ENCODE assay signal across 11 cellular contexts in genomic region chr10:44980309-44981171, GRCh38. TPM values are rescaled to one million over a fixed set of nuclear protein-coding genes. Genes with fewer than 3 reads are reported as not detected.
DNase-seq lines count a peak whose midpoint lies in the region; ATAC-seq, FAIRE-seq and TF ChIP-seq lines count a peak whose summit lies in the region.
"Had no signal": no experiment of that assay in that cellular context is flagged by ENCODE, and none has a peak within 500 bp of the region (broad histone marks: within the 10 kb centered on the region; RNA-seq: fewer than 3 reads in every experiment).

No MANE protein-coding gene starts in this region.

- peak overlapping the region; percentile 66 for H3K4me2 ChIP-seq in endothelial cell of umbilical vein (ENCODE audit: insufficient read depth, low read length)

- peaks cover 82% of the 10 kb centered on the region for H3K4me1 Mint-ChIP-seq in nephron progenitor cell

- H3K27ac ChIP-seq in ACC112 (ENCODE audit: low read depth, low read length) (peak overlapping the region; percentile 91), endothelial cell of umbilical vein (ENCODE audit: insufficient read depth, low read depth, low read length) (peak overlapping the region; percentile 94)
- H3K27ac ChIP-seq: C4-2B had no signal

- H3K36me3 ChIP-seq in ACC112 (ENCODE audit: insufficient read depth, low read length) (no peaks in the 10 kb centered on the region), endothelial cell of umbilical vein (ENCODE audit: control insufficient read depth in 2 of 2, extremely low read depth in 1 of 2, insufficient read depth in 2 of 2, low read length in 2 of 2) (peaks cover 0 to 11% of the 10 kb centered on the region in 2 experiments)

- BruUV-seq in endothelial cell of umbilical vein (replicated peaks; lab: Mats Ljungman, UMichigan), result no TSS peak

- peak; percentile 23 for DNase-seq in M059J (ENCODE audit: low read depth)
- peak; percentile 83 for DNase-seq in endothelial cell of umbilical vein (ENCODE audit: low read depth, low spot score)
- no peak for DNase-seq in nephron progenitor cell
- DNase-seq in HTR-8/SVneo (ENCODE audit: insufficient read length, low spot score), result no peak
- DNase-seq in NCI-H2107 (lab: John Stamatoyannopoulos, UW), result no peak
- DNase-seq in GM19238 (ENCODE audit: insufficient read length, low spot score), result no peak
- DNase-seq: activated naive CD4-positive, alpha-beta T cell treated with Interleukin-2 at 50 U/mL for 16 hours; T-cell had no signal

- H3K4me3 ChIP-seq in ACC112 (ENCODE audit: low read depth, low read length) (peak overlapping the region; percentile 41), endothelial cell of umbilical vein (replicated peaks in 1 of 3; ENCODE audit: insufficient read depth in 1 of 3, low read depth in 1 of 3, low read length in 3 of 3) (no peak overlapping the region)

- no peaks in the 10 kb centered on the region for H4K20me1 ChIP-seq in endothelial cell of umbilical vein (replicated peaks; ENCODE audit: control insufficient read depth, extremely low read depth, insufficient read depth, low read length)

- no peak for TF ChIP-seq POLR2A in endothelial cell of umbilical vein (IDR thresholded peaks at IDR 0.05; ENCODE audit: low read depth, low read length)

- POLR2A ChIA-PET in endothelial cell of umbilical vein (lab: Charles Lee), result interaction anchor here (1.7 to 2.5 kb wide), 2 partner anchors 15 to 21 kb away, joined by 10 to 18 read pairs; partner anchors contain the start of gene ZNF22

- no peaks in the 10 kb centered on the region for H3K9me1 ChIP-seq in endothelial cell of umbilical vein (replicated peaks; ENCODE audit: control insufficient read depth, extremely low read depth, insufficient read depth, low read length)

- no peaks in the 10 kb centered on the region for H3K27me3 ChIP-seq in ACC112 (ENCODE audit: insufficient read depth, low read length)
- no peaks in the 10 kb centered on the region for H3K27me3 ChIP-seq in endothelial cell of umbilical vein (ENCODE audit: control insufficient read depth in 2 of 2, insufficient read depth in 2 of 2, low read length in 2 of 2)

- H3K36me3 Mint-ChIP-seq in nephron progenitor cell (ENCODE audit: low read depth), result no peaks in the 10 kb centered on the region
- H3K36me3 Mint-ChIP-seq: T-cell had no signal

- TF ChIP-seq CTCF in endothelial cell of umbilical vein (IDR thresholded peaks at IDR 0.05; ENCODE audit: extremely low read depth in 1 of 2, insufficient read depth in 1 of 2, low read depth in 1 of 2, low read length in 2 of 2) (no peak), nephron progenitor cell (IDR thresholded peaks at IDR 0.05) (no peak)

- peak overlapping the region; percentile 31 for H3K4me3 Mint-ChIP-seq in nephron progenitor cell
- H3K4me3 Mint-ChIP-seq: T-cell had no signal

- H3K9me3 Mint-ChIP-seq in nephron progenitor cell, result no peaks in the 10 kb centered on the region
- H3K9me3 Mint-ChIP-seq: T-cell had no signal

- peak overlapping the region; percentile 69 for H3K9ac ChIP-seq in endothelial cell of umbilical vein (replicated peaks; ENCODE audit: extremely low read depth, insufficient read depth, low read length)

- FAIRE-seq in endothelial cell of umbilical vein (lab: Jason Lieb, UNC) (no peak), HTR-8/SVneo (lab: Jason Lieb, UNC) (no peak)

- H3K9me3 ChIP-seq in endothelial cell of umbilical vein (replicated peaks; ENCODE audit: control insufficient read depth, insufficient read depth, low read length), result no peaks in the 10 kb centered on the region

- peaks cover 10% of the 10 kb centered on the region for H3K79me2 ChIP-seq in ACC112 (ENCODE audit: control insufficient read depth, insufficient read depth, low read length, unreplicated experiment)
- H3K79me2 ChIP-seq in endothelial cell of umbilical vein (ENCODE audit: control insufficient read depth, insufficient read depth, low read length), result no peaks in the 10 kb centered on the region

- intact Hi-C loops in endothelial cell of umbilical vein (cut with micrococcal nuclease), result no loop called here

- dilution Hi-C loops in endothelial cell of umbilical vein (cut with MboI; ENCODE audit: extremely low pct_ligation_motif_present, low sequenced_read_pairs), result no loop called here

- peak overlapping the region; percentile 18 for H2AFZ ChIP-seq in ACC112 (ENCODE audit: low read length, unreplicated experiment)
- H2AFZ ChIP-seq in endothelial cell of umbilical vein (ENCODE audit: low read depth, low read length), result peak overlapping the region; percentile 35

- H3K27ac Mint-ChIP-seq in nephron progenitor cell, result no peak overlapping the region
- H3K27ac Mint-ChIP-seq: T-cell had no signal

- no peak for ATAC-seq in GM21576 (IDR thresholded peaks at IDR 0.05; ENCODE audit: unreplicated experiment)
- ATAC-seq: T-cell had no signal

- CTCF ChIA-PET in endothelial cell of umbilical vein (lab: Charles Lee), result interaction anchor here (0.8 to 2.5 kb wide), 9 partner anchors 10 to 48 kb away, joined by 3 to 17 read pairs (median 5); partner anchors contain the start of gene RASSF4

- H3K4me1 ChIP-seq in ACC112 (ENCODE audit: control insufficient read depth, insufficient read depth, low read length, unreplicated experiment) (peaks cover 63% of the 10 kb centered on the region), endothelial cell of umbilical vein (ENCODE audit: control insufficient read depth, extremely low read depth, insufficient read depth, low read length) (peaks cover 54% of the 10 kb centered on the region)

- no peaks in the 10 kb centered on the region for H3K27me3 Mint-ChIP-seq in nephron progenitor cell (ENCODE audit: low read depth, poor library complexity)
- H3K27me3 Mint-ChIP-seq: T-cell had no signal

TF ChIP-seq in endothelial cell of umbilical vein, 7 proteins besides CTCF, POLR2A, EP300 and RAD21:
- TF ChIP-seq GATA2 (IDR thresholded peaks at IDR 0.05; ENCODE audit: insufficient read depth, insufficient read length, low read depth, low read length) (no peak), FOS (IDR thresholded peaks at IDR 0.05; ENCODE audit: borderline replicate concordance, insufficient read depth, low read length) (no peak), MAX (IDR thresholded peaks at IDR 0.05; ENCODE audit: insufficient read depth, insufficient read length) (no peak), MYC (IDR thresholded peaks at IDR 0.05; ENCODE audit: low read depth, low read length) (no peak), POLR2AphosphoS5 (IDR thresholded peaks at IDR 0.05; ENCODE audit: insufficient read depth, low read depth, low read length) (no peak), JUN (IDR thresholded peaks at IDR 0.05; ENCODE audit: borderline replicate concordance, insufficient read depth, insufficient read length, low read depth) (no peak), EZH2 (IDR thresholded peaks at IDR 0.05; ENCODE audit: borderline replicate concordance, low read depth, low read length, severe bottlenecking) (no peak)

RNA-seq across cellular contexts. Expression of gene DEPP1, which starts 1.9 kb away (rescaled TPM):
- 38.0 and 38.8 TPM in 2 replicates for total RNA-seq in M059J (2014; rRNA removed; shearing (Covaris generic))
- 318 and 364 TPM in 2 replicates for total RNA-seq in endothelial cell of umbilical vein
- 849 and 951 TPM in 2 replicates for polyA plus RNA-seq in endothelial cell of umbilical vein
- polyA plus RNA-seq in endothelial cell of umbilical vein (2011; cell fraction: cytosol; rRNA removed), result 584 and 653 TPM in 2 replicates
- polyA plus RNA-seq in endothelial cell of umbilical vein (2011; cell fraction: nucleus; rRNA removed), result 548 and 602 TPM in 2 replicates
- 130 and 295 TPM in 2 replicates for polyA plus RNA-seq in endothelial cell of umbilical vein (2012)
- 607 and 685 TPM in 2 replicates for polyA minus RNA-seq in endothelial cell of umbilical vein
- polyA minus RNA-seq in endothelial cell of umbilical vein (2011; cell fraction: cytosol; rRNA and poly(A)+ RNA removed), result 0.72 TPM
- polyA minus RNA-seq in endothelial cell of umbilical vein (2011; cell fraction: nucleus; rRNA and poly(A)+ RNA removed), result 400 and 512 TPM in 2 replicates

RNA-seq across cellular contexts. Expression of gene ZNF22, which starts 20.2 kb away (rescaled TPM):
- total RNA-seq in M059J (2014; rRNA removed; shearing (Covaris generic)), result 22.9 and 25.5 TPM in 2 replicates
- total RNA-seq in endothelial cell of umbilical vein, result 45.0 and 48.7 TPM in 2 replicates
- 15.3 and 21.0 TPM in 2 replicates for polyA plus RNA-seq in endothelial cell of umbilical vein
- 24.1 and 26.7 TPM in 2 replicates for polyA plus RNA-seq in endothelial cell of umbilical vein (2011; cell fraction: cytosol; rRNA removed)
- polyA plus RNA-seq in endothelial cell of umbilical vein (2011; cell fraction: nucleus; rRNA removed), result 15.9 and 19.0 TPM in 2 replicates
- 34.7 and 37.6 TPM in 2 replicates for polyA plus RNA-seq in endothelial cell of umbilical vein (2012)
- polyA minus RNA-seq in endothelial cell of umbilical vein, result 7.6 and 9.0 TPM in 2 replicates
- polyA minus RNA-seq in endothelial cell of umbilical vein (2011; cell fraction: cytosol; rRNA and poly(A)+ RNA removed), result not detected
- polyA minus RNA-seq in endothelial cell of umbilical vein (2011; cell fraction: nucleus; rRNA and poly(A)+ RNA removed), result 11.7 and 15.4 TPM in 2 replicates

RNA-seq across cellular contexts. Expression of gene RASSF4, which starts 20.9 kb away (rescaled TPM):
- 8.4 and 13.4 TPM in 2 replicates for total RNA-seq in M059J (2014; rRNA removed; shearing (Covaris generic))
- 4.6 and 7.6 TPM in 2 replicates for total RNA-seq in endothelial cell of umbilical vein
- polyA plus RNA-seq in endothelial cell of umbilical vein, result 8.2 and 9.8 TPM in 2 replicates
- polyA plus RNA-seq in endothelial cell of umbilical vein (2011; cell fraction: cytosol; rRNA removed), result 3.9 and 4.8 TPM in 2 replicates
- polyA plus RNA-seq in endothelial cell of umbilical vein (2011; cell fraction: nucleus; rRNA removed), result 20.5 and 26.4 TPM in 2 replicates
- polyA plus RNA-seq in endothelial cell of umbilical vein (2012), result 1.8 and 3.8 TPM in 2 replicates
- 9.4 and 13.4 TPM in 2 replicates for polyA minus RNA-seq in endothelial cell of umbilical vein
- not detected for polyA minus RNA-seq in endothelial cell of umbilical vein (2011; cell fraction: cytosol; rRNA and poly(A)+ RNA removed)
- 17.1 and 20.6 TPM in 2 replicates for polyA minus RNA-seq in endothelial cell of umbilical vein (2011; cell fraction: nucleus; rRNA and poly(A)+ RNA removed)

Comparison
In these comparisons a context has a peak if more than half of its experiments do, and no peak if none do; other contexts are left out.
1. DNase-seq: peak in M059J (single experiment) and endothelial cell of umbilical vein (single experiment); none in nephron progenitor cell (single experiment), HTR-8/SVneo (single experiment), NCI-H2107 (single experiment) and GM19238 (single experiment).